Comparison of ENCODE assay signal across 16 cellular contexts in genomic region chr6:53044071-53044470, GRCh38. TPM values are rescaled to one million over a fixed set of nuclear protein-coding genes. Genes with fewer than 3 reads are reported as not detected.
A peak's percentile ranks its signal among the peaks of the same experiment; 100 is the strongest.
DNase-seq lines count a peak whose midpoint lies in the region; ATAC-seq, FAIRE-seq and TF ChIP-seq lines count a peak whose summit lies in the region.
"Had no signal": no experiment of that assay in that cellular context is flagged by ENCODE, and none has a peak within 500 bp of the region (broad histone marks: within the 10 kb centered on the region; RNA-seq: fewer than 3 reads in every experiment).

No MANE protein-coding gene starts in this region.

- DNase-seq in H54 (ENCODE audit: insufficient read length, low spot score) (no peak), fibroblast of the aortic adventitia (ENCODE audit: low read depth) (peak; percentile 59), progenitor cell of endocrine pancreas (ENCODE audit: low spot score, unreplicated experiment) (no peak), activated gamma-delta T cell treated with Interleukin-2 at 50 U/mL for 16 hours (no peak), frontal cortex (ENCODE audit: low spot score in 2 of 2) (no peak)
- DNase-seq in activated CD8-positive, alpha-beta memory T cell treated with anti-CD3 and anti-CD28 coated beads, Interleukin-2, amount 10 ng/mL, durations not matched to agents 7 days and 5 days, result no peak
- DNase-seq: activated CD4-positive, alpha-beta T cell treated with anti-CD3 and anti-CD28 coated beads for 4 hours; activated naive CD4-positive, alpha-beta T cell treated with anti-CD3 and anti-CD28 coated beads, Interleukin-2, amount 50 U/mL, for 16 hours; Peyer's patch; small intestine; stimulated activated CD8-positive, alpha-beta memory T cell treated with anti-CD3 and anti-CD28 coated beads, Interleukin-4, amount 100 ng/mL, for 48 hours had no signal

- H3K27ac Mint-ChIP-seq in progenitor cell of endocrine pancreas, result peak overlapping the region; percentile 4
- no peak overlapping the region for H3K27ac Mint-ChIP-seq in activated CD8-positive, alpha-beta memory T cell treated with anti-CD3 and anti-CD28 coated beads, Interleukin-2, amount 10 ng/mL, durations not matched to agents 7 days and 5 days

- peaks cover 20% of the 10 kb centered on the region for H3K4me1 Mint-ChIP-seq in progenitor cell of endocrine pancreas (ENCODE audit: low read depth)
- H3K4me1 Mint-ChIP-seq in activated CD8-positive, alpha-beta memory T cell treated with anti-CD3 and anti-CD28 coated beads, Interleukin-2, amount 10 ng/mL, durations not matched to agents 7 days and 5 days, result peaks cover 15% of the 10 kb centered on the region

- H3K9me3 Mint-ChIP-seq in progenitor cell of endocrine pancreas (ENCODE audit: low read depth), result no peaks in the 10 kb centered on the region
- H3K9me3 Mint-ChIP-seq in activated CD8-positive, alpha-beta memory T cell treated with anti-CD3 and anti-CD28 coated beads, Interleukin-2, amount 10 ng/mL, durations not matched to agents 7 days and 5 days (ENCODE audit: low read depth), result no peaks in the 10 kb centered on the region

- FAIRE-seq in H54 (lab: Jason Lieb, UNC) (peak; percentile 84), frontal cortex (lab: Jason Lieb, UNC) (no peak)
- FAIRE-seq: endometrium, small intestine had no signal

- H3K36me3 Mint-ChIP-seq in progenitor cell of endocrine pancreas (ENCODE audit: insufficient read depth), result peaks cover 24% of the 10 kb centered on the region
- H3K36me3 Mint-ChIP-seq in activated CD8-positive, alpha-beta memory T cell treated with anti-CD3 and anti-CD28 coated beads, Interleukin-2, amount 10 ng/mL, durations not matched to agents 7 days and 5 days, result peaks cover 20% of the 10 kb centered on the region

- CTCF ChIA-PET in activated CD8-positive, alpha-beta memory T cell treated with anti-CD3 and anti-CD28 coated beads, Interleukin-2, amount 10 ng/mL, durations not matched to agents 7 days and 5 days (lab: Charles Lee), result interaction anchor here (1.0 kb wide), 2 partner anchors 48 to 162 kb away, joined by 3 read pairs; no protein-coding TSS in a partner anchor

- H3K4me3 ChIP-seq in fibroblast of the aortic adventitia (ENCODE audit: low read depth, low read length), result no peak overlapping the region
- H3K4me3 ChIP-seq: lung, Peyer's patch had no signal

- no peak for TF ChIP-seq POLR2A in H54 (IDR thresholded peaks at IDR 0.05; ENCODE audit: low read depth, low read length)

- TF ChIP-seq CTCF in fibroblast of the aortic adventitia (IDR thresholded peaks at IDR 0.05; ENCODE audit: insufficient read depth, low read length) (no peak), progenitor cell of endocrine pancreas (IDR thresholded peaks at IDR 0.05; ENCODE audit: unreplicated experiment) (no peak)

- ATAC-seq in SK-N-SH treated with all-trans-retinoic acid at 6 μM for 48 hours (peak; percentile 70), HG02884 (IDR thresholded peaks at IDR 0.05; ENCODE audit: unreplicated experiment) (no peak)
- no peak for ATAC-seq in activated CD8-positive, alpha-beta memory T cell treated with anti-CD3 and anti-CD28 coated beads, Interleukin-2, amount 10 ng/mL, durations not matched to agents 7 days and 5 days
- ATAC-seq: HepG2 had no signal

- H3K27me3 Mint-ChIP-seq in progenitor cell of endocrine pancreas, result no peaks in the 10 kb centered on the region
- H3K27me3 Mint-ChIP-seq in activated CD8-positive, alpha-beta memory T cell treated with anti-CD3 and anti-CD28 coated beads, Interleukin-2, amount 10 ng/mL, durations not matched to agents 7 days and 5 days, result no peaks in the 10 kb centered on the region

- H3K4me3 Mint-ChIP-seq in progenitor cell of endocrine pancreas (ENCODE audit: low read depth), result no peak overlapping the region
- no peak overlapping the region for H3K4me3 Mint-ChIP-seq in activated CD8-positive, alpha-beta memory T cell treated with anti-CD3 and anti-CD28 coated beads, Interleukin-2, amount 10 ng/mL, durations not matched to agents 7 days and 5 days

TF ChIP-seq in SK-N-SH treated with all-trans-retinoic acid at 6 μM for 48 hours, 23 proteins besides CTCF, POLR2A, EP300 and RAD21 (continues in another document):
- TF ChIP-seq SNAI2 (CRISPR knock-in tag; IDR thresholded peaks at IDR 0.05) (no peak), TOX (CRISPR knock-in tag; IDR thresholded peaks at IDR 0.05; ENCODE audit: borderline replicate concordance) (no peak), ZNF565 (CRISPR knock-in tag; conservative IDR thresholded peaks at IDR 0.05; ENCODE audit: low read depth) (no peak), ARNTL (CRISPR knock-in tag; IDR thresholded peaks at IDR 0.05; ENCODE audit: borderline replicate concordance, low read depth) (no peak), ZC3H10 (CRISPR knock-in tag; IDR thresholded peaks at IDR 0.05) (no peak), TCF4 (CRISPR knock-in tag; IDR thresholded peaks at IDR 0.05; ENCODE audit: borderline replicate concordance) (no peak), ZFP30 (CRISPR knock-in tag; IDR thresholded peaks at IDR 0.05) (no peak), CSRNP3 (CRISPR knock-in tag; IDR thresholded peaks at IDR 0.05) (no peak), ZFP3 (CRISPR knock-in tag; IDR thresholded peaks at IDR 0.05) (no peak), CREB5 (CRISPR knock-in tag; IDR thresholded peaks at IDR 0.05; ENCODE audit: low read depth) (no peak), ESRRG (CRISPR knock-in tag; IDR thresholded peaks at IDR 0.05) (no peak), POU6F1 (CRISPR knock-in tag; IDR thresholded peaks at IDR 0.05; ENCODE audit: borderline replicate concordance, low read depth) (no peak), CSDC2 (CRISPR knock-in tag; IDR thresholded peaks at IDR 0.05) (no peak), GLIS3 (CRISPR knock-in tag; IDR thresholded peaks at IDR 0.05) (no peak)

RNA-seq across cellular contexts. Expression of gene CILK1, which starts 17.6 kb away (rescaled TPM):
- total RNA-seq in fibroblast of the aortic adventitia (ENCODE audit: low replicate concordance) (9.5 and 22.1 TPM in 2 replicates), progenitor cell of endocrine pancreas (14.8 and 15.1 TPM in 2 replicates), frontal cortex (22.4 TPM)
- total RNA-seq in activated CD8-positive, alpha-beta memory T cell treated with anti-CD3 and anti-CD28 coated beads, Interleukin-2, amount 10 ng/mL, durations not matched to agents 7 days and 5 days, result 1 to 10 TPM; 5.9 to 7.5 TPM

RNA-seq across cellular contexts. Expression of gene FBXO9, which starts 21.1 kb away (rescaled TPM):
- total RNA-seq in fibroblast of the aortic adventitia (ENCODE audit: low replicate concordance), result 45.1 and 109 TPM in 2 replicates
- total RNA-seq in progenitor cell of endocrine pancreas, result 84.7 and 85.7 TPM in 2 replicates
- 41.6 TPM for total RNA-seq in frontal cortex
- total RNA-seq in activated CD8-positive, alpha-beta memory T cell treated with anti-CD3 and anti-CD28 coated beads, Interleukin-2, amount 10 ng/mL, durations not matched to agents 7 days and 5 days, result 10 to 100 TPM; 61.8 to 67.3 TPM

RNA-seq across cellular contexts. Expression of gene GSTA4, which starts 49.0 kb away (rescaled TPM):
- total RNA-seq in fibroblast of the aortic adventitia (ENCODE audit: low replicate concordance) (46.3 and 89.6 TPM in 2 replicates), progenitor cell of endocrine pancreas (44.7 and 45.6 TPM in 2 replicates), frontal cortex (119 TPM)
- total RNA-seq in activated CD8-positive, alpha-beta memory T cell treated with anti-CD3 and anti-CD28 coated beads, Interleukin-2, amount 10 ng/mL, durations not matched to agents 7 days and 5 days, result 1 to 10 TPM; 2.9 to 5.8 TPM
